Comparison of ENCODE assay signal across 2 cellular contexts in the genomic region with DNA sequence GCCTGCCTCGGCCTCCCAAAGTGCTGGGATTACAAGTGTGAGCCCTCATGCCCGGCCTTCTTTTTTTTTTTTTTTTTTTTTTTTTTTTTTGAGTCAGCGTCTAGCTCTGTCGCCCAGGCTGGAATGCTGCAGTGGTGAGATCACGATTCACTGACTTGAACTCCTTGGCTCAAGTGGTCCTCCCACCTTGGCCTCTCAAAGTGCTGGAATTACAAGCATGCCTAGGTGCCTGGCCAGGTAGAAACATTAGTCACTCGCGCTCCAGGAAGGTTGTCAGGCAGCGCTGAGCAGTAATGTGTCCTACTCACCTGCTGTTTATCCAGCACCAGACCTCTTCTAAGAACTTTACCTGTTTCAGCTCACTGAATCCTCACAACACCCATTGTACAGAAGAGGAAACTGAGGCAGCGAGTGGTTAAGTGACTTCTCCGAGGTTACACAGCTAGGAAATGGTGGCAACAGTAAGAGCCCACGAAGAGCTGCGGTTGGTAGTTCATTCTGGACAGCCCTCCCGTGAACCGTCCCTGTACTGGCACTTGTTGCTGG.
TF ChIP-seq lines count a peak whose summit lies in the region.

No MANE protein-coding gene starts in this region.

TF ChIP-seq in SK-N-SH treated with all-trans-retinoic acid at 6 μM for 48 hours, 23 proteins besides CTCF, POLR2A, EP300 and RAD21 (continued from another document):
- TF ChIP-seq BACH2 (CRISPR knock-in tag; IDR thresholded peaks at IDR 0.05; ENCODE audit: borderline replicate concordance): no peak
- TF ChIP-seq CSDC2 (CRISPR knock-in tag; IDR thresholded peaks at IDR 0.05): no peak

TF ChIP-seq in SK-N-SH, 30 proteins besides CTCF, POLR2A, EP300 and RAD21 (continued from another document):
- TF ChIP-seq, protein P1, sequence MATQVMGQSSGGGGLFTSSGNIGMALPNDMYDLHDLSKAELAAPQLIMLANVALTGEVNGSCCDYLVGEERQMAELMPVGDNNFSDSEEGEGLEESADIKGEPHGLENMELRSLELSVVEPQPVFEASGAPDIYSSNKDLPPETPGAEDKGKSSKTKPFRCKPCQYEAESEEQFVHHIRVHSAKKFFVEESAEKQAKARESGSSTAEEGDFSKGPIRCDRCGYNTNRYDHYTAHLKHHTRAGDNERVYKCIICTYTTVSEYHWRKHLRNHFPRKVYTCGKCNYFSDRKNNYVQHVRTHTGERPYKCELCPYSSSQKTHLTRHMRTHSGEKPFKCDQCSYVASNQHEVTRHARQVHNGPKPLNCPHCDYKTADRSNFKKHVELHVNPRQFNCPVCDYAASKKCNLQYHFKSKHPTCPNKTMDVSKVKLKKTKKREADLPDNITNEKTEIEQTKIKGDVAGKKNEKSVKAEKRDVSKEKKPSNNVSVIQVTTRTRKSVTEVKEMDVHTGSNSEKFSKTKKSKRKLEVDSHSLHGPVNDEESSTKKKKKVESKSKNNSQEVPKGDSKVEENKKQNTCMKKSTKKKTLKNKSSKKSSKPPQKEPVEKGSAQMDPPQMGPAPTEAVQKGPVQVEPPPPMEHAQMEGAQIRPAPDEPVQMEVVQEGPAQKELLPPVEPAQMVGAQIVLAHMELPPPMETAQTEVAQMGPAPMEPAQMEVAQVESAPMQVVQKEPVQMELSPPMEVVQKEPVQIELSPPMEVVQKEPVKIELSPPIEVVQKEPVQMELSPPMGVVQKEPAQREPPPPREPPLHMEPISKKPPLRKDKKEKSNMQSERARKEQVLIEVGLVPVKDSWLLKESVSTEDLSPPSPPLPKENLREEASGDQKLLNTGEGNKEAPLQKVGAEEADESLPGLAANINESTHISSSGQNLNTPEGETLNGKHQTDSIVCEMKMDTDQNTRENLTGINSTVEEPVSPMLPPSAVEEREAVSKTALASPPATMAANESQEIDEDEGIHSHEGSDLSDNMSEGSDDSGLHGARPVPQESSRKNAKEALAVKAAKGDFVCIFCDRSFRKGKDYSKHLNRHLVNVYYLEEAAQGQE (IDR thresholded peaks at IDR 0.05; ENCODE audit: low read depth, low read length): no peak
